8 cellular contexts compared by ENCODE assay signal in the genomic region with DNA sequence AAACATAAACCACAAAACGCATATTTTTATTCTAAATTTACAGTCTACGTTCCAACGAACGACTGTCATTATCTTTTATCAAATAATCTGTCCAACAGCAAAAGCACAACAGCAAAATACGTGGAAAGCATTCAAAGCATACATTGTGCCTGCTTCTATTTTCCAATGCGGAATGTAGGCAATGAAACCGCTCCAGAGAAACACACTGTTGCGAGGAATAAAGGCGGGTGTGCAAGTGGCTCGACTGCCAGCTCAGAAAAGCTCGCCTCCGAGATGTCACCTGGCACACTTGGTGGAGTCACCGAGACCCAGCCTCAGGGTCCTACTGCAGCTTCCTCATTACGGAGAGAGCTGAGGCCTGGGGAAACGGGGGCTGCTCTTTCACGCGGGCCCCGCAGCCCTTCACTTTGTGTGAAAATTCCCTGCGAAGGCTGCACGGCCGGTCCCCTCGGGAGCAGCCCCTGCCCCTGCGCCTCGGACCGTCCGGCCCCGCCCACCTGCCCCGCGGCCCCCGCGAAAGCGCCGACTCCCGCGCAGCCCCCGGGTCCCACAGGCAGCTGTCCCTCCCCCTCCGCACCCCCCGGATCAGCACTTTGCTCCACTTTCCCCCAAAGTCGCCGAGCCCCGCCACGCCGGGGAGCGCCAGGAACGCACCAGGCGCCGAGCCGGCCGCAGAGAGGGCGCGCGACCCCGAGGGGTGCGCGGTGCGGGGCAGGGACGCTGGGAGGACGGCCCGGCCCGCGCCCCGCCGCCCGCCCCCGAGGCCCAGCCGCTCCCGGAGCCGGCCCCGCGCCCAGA.
DNase-seq lines count a peak whose midpoint lies in the region; ATAC-seq lines count a peak whose summit lies in the region.

No MANE protein-coding gene starts in this region.

- DNase-seq in NAMALWA (ENCODE audit: low spot score) = peak; percentile 68
- peak in 3 of 4 experiments; percentile 28 to 40 (median 35) for DNase-seq in activated CD4-positive, CD25-positive, alpha-beta regulatory T cell (lab: John Stamatoyannopoulos, UW)
- peak; percentile 14 to 50 for DNase-seq in cerebellar nuclear complex (lab: John Stamatoyannopoulos, UW)
- DNase-seq in kidney tubule cell (ENCODE audit: low spot score) = peak; percentile 47
- DNase-seq in stimulated activated CD4-positive, alpha-beta T cell treated with anti-CD3 and anti-CD28 coated beads, Interleukin-15, amount 100 ng/mL, for 48 hours (ENCODE audit: low read depth in 2 of 2) = peak; percentile 21 to 38
- no peak for DNase-seq in GM19240 (ENCODE audit: insufficient read length, low spot score)

- ATAC-seq in GM18502 (IDR thresholded peaks at IDR 0.05; ENCODE audit: poor library complexity, unreplicated experiment) (peak; percentile 19), HG03175 (IDR thresholded peaks at IDR 0.05; ENCODE audit: unreplicated experiment) (no peak)
